ENCODE assay signal across 1 cellular context in the genomic region with DNA sequence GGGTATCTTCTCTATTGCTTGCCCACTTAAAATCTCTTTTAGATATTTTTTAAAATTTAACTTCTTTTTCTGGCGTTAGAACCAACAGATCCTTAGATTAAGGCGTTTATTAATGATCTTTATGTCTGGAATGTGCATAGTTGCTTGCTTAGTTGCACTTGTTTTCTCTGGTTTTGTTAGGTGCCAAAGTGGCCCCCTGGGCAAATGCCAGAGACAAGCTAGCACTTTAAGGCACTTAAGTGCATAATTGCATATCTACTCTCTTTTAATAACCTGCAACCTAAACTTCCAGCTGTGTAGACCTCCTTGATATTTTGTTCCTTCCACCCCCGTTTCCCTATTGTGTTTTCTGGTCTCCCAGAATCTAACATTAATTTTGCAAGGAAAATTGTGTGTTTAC.
TF ChIP-seq lines count a peak whose summit lies in the region.

No MANE protein-coding gene starts in this region.

TF ChIP-seq in H1, 55 proteins besides CTCF, POLR2A, EP300 and RAD21:
- no peak for TF ChIP-seq RNF2 (IDR thresholded peaks at IDR 0.05; ENCODE audit: borderline replicate concordance, low read depth, low read length, missing control alignments, poor library complexity, severe bottlenecking)
- TF ChIP-seq BRCA1 (IDR thresholded peaks at IDR 0.05; ENCODE audit: low read depth, low read length) = no peak
- TF ChIP-seq BCL11A (IDR thresholded peaks at IDR 0.05; ENCODE audit: low read depth in 2 of 2, low read length in 2 of 2) = no peak
- no peak for TF ChIP-seq TBP (IDR thresholded peaks at IDR 0.05; ENCODE audit: low read depth, low read length)
- TF ChIP-seq CHD2 (IDR thresholded peaks at IDR 0.05; ENCODE audit: low read length) = no peak
- no peak for TF ChIP-seq YY1 (IDR thresholded peaks at IDR 0.05; ENCODE audit: low read depth, low read length)
- no peak for TF ChIP-seq GABPA (IDR thresholded peaks at IDR 0.05; ENCODE audit: borderline replicate concordance, insufficient read depth, low read length)
- no peak for TF ChIP-seq RXRA (IDR thresholded peaks at IDR 0.05; ENCODE audit: insufficient read depth, low read depth, low read length)
- TF ChIP-seq SIN3A (conservative IDR thresholded peaks at IDR 0.05 in 1 of 2, IDR thresholded peaks at IDR 0.05 in 1 of 2; ENCODE audit: low read depth in 1 of 2, low read length in 2 of 2) = no peak
- no peak for TF ChIP-seq CEBPB (IDR thresholded peaks at IDR 0.05; ENCODE audit: low read depth, low read length)
- no peak for TF ChIP-seq MAFK (IDR thresholded peaks at IDR 0.05; ENCODE audit: low read depth, low read length)
- no peak for TF ChIP-seq NANOG (IDR thresholded peaks at IDR 0.05; ENCODE audit: insufficient read depth, low read depth, low read length, poor library complexity, severe bottlenecking)
- TF ChIP-seq SIX5 (IDR thresholded peaks at IDR 0.05; ENCODE audit: low read depth, low read length) = no peak
- no peak for TF ChIP-seq TAF7 (optimal IDR thresholded peaks at IDR 0.05; ENCODE audit: borderline replicate concordance, low read depth, low read length)
- TF ChIP-seq JUND (IDR thresholded peaks at IDR 0.05; ENCODE audit: low read length) = no peak
